Comparison of ENCODE assay signal across 18 cellular contexts in the genomic region with DNA sequence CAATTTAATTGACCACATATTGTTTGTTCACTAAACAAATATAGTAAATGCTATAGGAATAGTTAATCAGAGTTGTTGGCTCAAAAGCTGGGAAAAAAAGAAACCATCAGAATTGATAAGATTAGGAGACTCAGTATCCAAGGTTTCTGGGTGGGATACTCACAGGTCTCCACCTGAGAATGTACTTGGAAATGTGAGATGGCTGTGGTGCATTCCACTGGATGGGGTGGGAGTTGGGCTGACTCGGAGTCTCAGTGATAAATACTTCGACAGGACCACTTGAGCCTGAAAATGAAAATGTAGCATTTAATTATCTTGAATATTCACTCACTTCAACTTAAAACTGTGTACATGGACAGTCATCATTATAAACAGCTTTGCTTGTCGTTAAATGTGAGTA. TPM values are rescaled to one million over a fixed set of nuclear protein-coding genes. Genes with fewer than 3 reads are reported as not detected.
DNase-seq lines count a peak whose midpoint lies in the region; ATAC-seq and TF ChIP-seq lines count a peak whose summit lies in the region.
"Had no signal": no experiment of that assay in that cellular context is flagged by ENCODE, and none has a peak within 500 bp of the region (broad histone marks: within the 10 kb centered on the region; RNA-seq: fewer than 3 reads in every experiment).

No MANE protein-coding gene starts in this region.

- H3K4me1 ChIP-seq in A673 (ENCODE audit: insufficient read depth, low read length, poor library complexity, severe bottlenecking) (peaks cover 11% of the 10 kb centered on the region), RWPE2 (ENCODE audit: insufficient read depth, poor library complexity, severe bottlenecking) (peaks cover 18% of the 10 kb centered on the region), esophagus muscularis mucosa (peaks cover 0 to 91% (median 71%) of the 10 kb centered on the region in 4 donors), neural progenitor cell (no peaks in the 10 kb centered on the region), upper lobe of right lung (no peaks in the 10 kb centered on the region)

- H3K27me3 Mint-ChIP-seq in neural progenitor cell (ENCODE audit: insufficient read depth, low read depth), result peaks cover 2% of the 10 kb centered on the region
- peaks cover 24% of the 10 kb centered on the region for H3K27me3 Mint-ChIP-seq in activated CD4-positive, alpha-beta memory T cell treated with anti-CD3 and anti-CD28 coated beads, Interleukin-2, amount 10 ng/mL, durations not matched to agents 7 days and 5 days

- no peak overlapping the region for H3K4me3 Mint-ChIP-seq in neural progenitor cell
- no peak overlapping the region for H3K4me3 Mint-ChIP-seq in activated CD4-positive, alpha-beta memory T cell treated with anti-CD3 and anti-CD28 coated beads, Interleukin-2, amount 10 ng/mL, durations not matched to agents 7 days and 5 days
- H3K4me3 Mint-ChIP-seq: B cell; CD4-positive, alpha-beta T cell had no signal

- H3K36me3 ChIP-seq in A673 (ENCODE audit: insufficient read depth, low read length, poor library complexity, severe bottlenecking) (peaks cover 93% of the 10 kb centered on the region), RWPE2 (ENCODE audit: low read depth) (peaks cover 91% of the 10 kb centered on the region), esophagus muscularis mucosa (peaks cover 16 to 81% (median 41%) of the 10 kb centered on the region in 4 donors), neural progenitor cell (no peaks in the 10 kb centered on the region), upper lobe of right lung (peaks cover 13% of the 10 kb centered on the region)

- no peak overlapping the region for H2AFZ ChIP-seq in neural progenitor cell (replicated peaks)
- H2AFZ ChIP-seq: PC-9 had no signal

- H3K9ac ChIP-seq in neural progenitor cell, result no peak overlapping the region

- no TSS peak for BruUV-seq in A673 (replicated peaks; lab: Mats Ljungman, UMichigan)

- H3F3A ChIP-seq in neural progenitor cell (ENCODE audit: low read depth), result no peaks in the 10 kb centered on the region

- H3K27me3 ChIP-seq in A673 (replicated peaks; ENCODE audit: insufficient read depth, low read depth, low read length, poor library complexity), result no peaks in the 10 kb centered on the region
- no peaks in the 10 kb centered on the region for H3K27me3 ChIP-seq in RWPE2 (ENCODE audit: insufficient read depth, poor library complexity, severe bottlenecking)
- no peaks in the 10 kb centered on the region for H3K27me3 ChIP-seq in esophagus muscularis mucosa
- H3K27me3 ChIP-seq in neural progenitor cell, result no peaks in the 10 kb centered on the region
- no peaks in the 10 kb centered on the region for H3K27me3 ChIP-seq in upper lobe of right lung

- no peaks in the 10 kb centered on the region for H3K9me3 Mint-ChIP-seq in neural progenitor cell
- H3K9me3 Mint-ChIP-seq in activated CD4-positive, alpha-beta memory T cell treated with anti-CD3 and anti-CD28 coated beads, Interleukin-2, amount 10 ng/mL, durations not matched to agents 7 days and 5 days, result no peaks in the 10 kb centered on the region
- H3K9me3 Mint-ChIP-seq: CD4-positive, alpha-beta T cell had no signal

- H3K4me2 ChIP-seq in neural progenitor cell, result no peak overlapping the region
- H3K4me2 ChIP-seq: PC-9 had no signal

- TF ChIP-seq POLR2A in esophagus muscularis mucosa (IDR thresholded peaks at IDR 0.05; ENCODE audit: low read depth), result no peak

- intact Hi-C loops in A673 (cut with micrococcal nuclease; ENCODE audit: unreplicated experiment), result no loop called here
- intact Hi-C loops in esophagus muscularis mucosa (cut with DNase I), result no loop called here
- intact Hi-C loops in upper lobe of right lung (cut with DNase I), result no loop called here

- H3K4me1 Mint-ChIP-seq in neural progenitor cell, result no peaks in the 10 kb centered on the region
- peaks cover 10% of the 10 kb centered on the region for H3K4me1 Mint-ChIP-seq in activated CD4-positive, alpha-beta memory T cell treated with anti-CD3 and anti-CD28 coated beads, Interleukin-2, amount 10 ng/mL, durations not matched to agents 7 days and 5 days
- H3K4me1 Mint-ChIP-seq: B cell had no signal

- H3K9me3 ChIP-seq in A673 (ENCODE audit: low read depth, low read length, poor library complexity, severe bottlenecking), result no peaks in the 10 kb centered on the region
- H3K9me3 ChIP-seq in RWPE2 (ENCODE audit: severe bottlenecking), result no peaks in the 10 kb centered on the region
- H3K9me3 ChIP-seq in esophagus muscularis mucosa, result no peaks in the 10 kb centered on the region
- no peaks in the 10 kb centered on the region for H3K9me3 ChIP-seq in neural progenitor cell (ENCODE audit: low read depth)
- H3K9me3 ChIP-seq in upper lobe of right lung, result no peaks in the 10 kb centered on the region

- peak overlapping the region; percentile 0 for H3K27ac ChIP-seq in A673 (ENCODE audit: low read depth, low read length, poor library complexity, severe bottlenecking)
- peak overlapping the region; percentile 81 for H3K27ac ChIP-seq in RWPE2 (ENCODE audit: poor library complexity, severe bottlenecking)
- H3K27ac ChIP-seq in esophagus muscularis mucosa (replicated peaks in 1 of 4), result peak overlapping the region; percentile 42 to 81 (median 68)
- no peak overlapping the region for H3K27ac ChIP-seq in neural progenitor cell
- no peak overlapping the region for H3K27ac ChIP-seq in upper lobe of right lung
- H3K27ac ChIP-seq: PC-9 had no signal

- ATAC-seq in RWPE2 (ENCODE audit: low read depth) (no peak), upper lobe of right lung (no peak)

- CTCF ChIA-PET in A673 (lab: Charles Lee), result no interaction called here
- CTCF ChIA-PET in activated CD4-positive, alpha-beta memory T cell treated with anti-CD3 and anti-CD28 coated beads, Interleukin-2, amount 10 ng/mL, durations not matched to agents 7 days and 5 days (lab: Charles Lee), result no interaction called here

- TF ChIP-seq EP300 in esophagus muscularis mucosa (IDR thresholded peaks at IDR 0.05), result no peak

- 58% methylated on average over 3 of the region's 3 CpGs for WGBS in esophagus muscularis mucosa

- H4K20me1 ChIP-seq in neural progenitor cell (ENCODE audit: low read depth), result no peaks in the 10 kb centered on the region

- H3K4me3 ChIP-seq in A673 (ENCODE audit: low read depth, low read length, poor library complexity, severe bottlenecking), result no peak overlapping the region
- no peak overlapping the region for H3K4me3 ChIP-seq in RWPE2 (ENCODE audit: severe bottlenecking)
- H3K4me3 ChIP-seq in esophagus muscularis mucosa, result no peak overlapping the region
- no peak overlapping the region for H3K4me3 ChIP-seq in neural progenitor cell
- H3K4me3 ChIP-seq in upper lobe of right lung, result no peak overlapping the region
- H3K4me3 ChIP-seq: PC-9 had no signal

- peaks cover 23% of the 10 kb centered on the region for H3K36me3 Mint-ChIP-seq in neural progenitor cell
- no peaks in the 10 kb centered on the region for H3K36me3 Mint-ChIP-seq in activated CD4-positive, alpha-beta memory T cell treated with anti-CD3 and anti-CD28 coated beads, Interleukin-2, amount 10 ng/mL, durations not matched to agents 7 days and 5 days (ENCODE audit: low read depth)

- H3K79me2 ChIP-seq in neural progenitor cell (ENCODE audit: low read depth), result no peaks in the 10 kb centered on the region

- peak overlapping the region; percentile 10 for H3K27ac Mint-ChIP-seq in neural progenitor cell
- H3K27ac Mint-ChIP-seq in activated CD4-positive, alpha-beta memory T cell treated with anti-CD3 and anti-CD28 coated beads, Interleukin-2, amount 10 ng/mL, durations not matched to agents 7 days and 5 days, result no peak overlapping the region
- H3K27ac Mint-ChIP-seq: B cell; CD4-positive, alpha-beta T cell had no signal

- DNase-seq in A673 (ENCODE audit: low spot score) (no peak), RWPE2 (ENCODE audit: low spot score) (no peak), esophagus muscularis mucosa (ENCODE audit: extremely low spot score) (no peak), neural progenitor cell (ENCODE audit: low spot score) (no peak), MV-4-11 (lab: John Stamatoyannopoulos, UW) (no peak), AG20443 (ENCODE audit: low spot score) (no peak), upper lobe of right lung (no peak)
- DNase-seq in activated CD4-positive, alpha-beta memory T cell treated with anti-CD3 and anti-CD28 coated beads, Interleukin-2, amount 10 ng/mL, durations not matched to agents 7 days and 5 days, result no peak
- DNase-seq: CD4-positive, alpha-beta T cell; DND-41; GDM1; GOT3; NCI-H1417 treated with DMSO at 0.1 percent for 48 hours; NCI-H2029; NCI-H2171 treated with DMSO at 0.1 percent for 48 hours; NCI-H774 had no signal

- TF ChIP-seq CTCF in A673 (conservative IDR thresholded peaks at IDR 0.05; ENCODE audit: low read depth, low read length), result no peak
- TF ChIP-seq CTCF in RWPE2 (IDR thresholded peaks at IDR 0.05; ENCODE audit: poor library complexity, severe bottlenecking), result no peak
- no peak for TF ChIP-seq CTCF in esophagus muscularis mucosa (IDR thresholded peaks at IDR 0.05)
- TF ChIP-seq CTCF in neural progenitor cell (IDR thresholded peaks at IDR 0.05), result no peak
- TF ChIP-seq CTCF in upper lobe of right lung (IDR thresholded peaks at IDR 0.05), result no peak

- POLR2A ChIA-PET in A673 (lab: Charles Lee; ENCODE audit: low non-redundant PET), result no interaction called here
- POLR2A ChIA-PET in activated CD4-positive, alpha-beta memory T cell treated with anti-CD3 and anti-CD28 coated beads, Interleukin-2, amount 10 ng/mL, durations not matched to agents 7 days and 5 days (lab: Charles Lee), result interaction anchor here (0.7 kb wide), 1 partner anchor 9 kb away, joined by 3 read pairs; no protein-coding TSS in a partner anchor

RNA-seq across cellular contexts. Expression of a gene that starts 21.2 kb away (rescaled TPM):
- 1,570 and 2,058 TPM in 2 replicates for total RNA-seq in A673 (2021)
- 1,000 to 10,000 TPM; 2,256 to 4,873 (median 2,950) TPM for total RNA-seq in esophagus muscularis mucosa
- 52.0 and 77.6 TPM in 2 replicates for total RNA-seq in neural progenitor cell (ENCODE audit: low replicate concordance)
- total RNA-seq in activated CD4-positive, alpha-beta memory T cell treated with anti-CD3 and anti-CD28 coated beads, Interleukin-2, amount 10 ng/mL, durations not matched to agents 7 days and 5 days, result 1 to 10 TPM; 1.8 to 2.2 TPM
- 955 TPM for total RNA-seq in upper lobe of right lung

Comparison
In these comparisons a context has a peak if more than half of its experiments do, and no peak if none do; other contexts are left out.
1. H3K27ac ChIP-seq: peak in A673 (single experiment), RWPE2 (single experiment) and esophagus muscularis mucosa (4 of 4); none in neural progenitor cell (single experiment) and upper lobe of right lung (single experiment).
2. RNA of a gene that starts 21.2 kb away (total RNA-seq): 2,256 to 4,873 TPM in esophagus muscularis mucosa, 1,570 to 2,058 TPM in A673 and 955 TPM in upper lobe of right lung (single experiment); 52.0 to 77.6 TPM in neural progenitor cell and 1.8 to 2.2 TPM in activated CD4-positive, alpha-beta memory T cell treated with anti-CD3 and anti-CD28 coated beads, Interleukin-2, amount 10 ng/mL, durations not matched to agents 7 days and 5 days; every median in the first group is over 10 times any median in the second.